22 cellular contexts compared by ENCODE assay signal in the genomic region with DNA sequence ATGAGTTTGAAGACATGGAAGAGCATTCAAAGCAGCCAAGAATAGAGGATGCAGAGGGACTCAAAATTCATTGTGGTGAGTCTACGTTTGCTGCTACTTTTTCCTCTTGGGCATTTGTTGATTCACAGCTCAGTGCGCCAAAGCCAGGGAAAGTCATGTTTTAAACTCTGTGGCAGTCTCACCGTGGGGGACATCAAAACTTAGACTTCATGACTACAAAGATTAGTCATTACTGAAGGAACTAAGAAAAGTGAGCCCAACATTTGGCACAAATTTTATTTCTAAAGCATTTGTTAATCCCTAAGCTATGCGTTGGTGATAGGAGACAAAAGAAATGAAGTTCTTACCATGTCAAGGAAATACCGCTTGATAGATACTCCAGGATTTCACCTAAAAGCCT.
A peak's percentile ranks its signal among the peaks of the same experiment; 100 is the strongest.
DNase-seq lines count a peak whose midpoint lies in the region; ATAC-seq and TF ChIP-seq lines count a peak whose summit lies in the region.
"Had no signal": no experiment of that assay in that cellular context is flagged by ENCODE, and none has a peak within 500 bp of the region (broad histone marks: within the 10 kb centered on the region; RNA-seq: fewer than 3 reads in every experiment).

No MANE protein-coding gene starts in this region.

- ATAC-seq in HG03159 (IDR thresholded peaks at IDR 0.05; ENCODE audit: unreplicated experiment): no peak
- ATAC-seq in GM19467 (IDR thresholded peaks at IDR 0.05; ENCODE audit: unreplicated experiment): no peak
- ATAC-seq in GM18858 (IDR thresholded peaks at IDR 0.05; ENCODE audit: unreplicated experiment): no peak
- ATAC-seq in HG02840 (IDR thresholded peaks at IDR 0.05; ENCODE audit: low FRiP score, unreplicated experiment): no peak
- ATAC-seq: activated CD8-positive, alpha-beta T cell treated with anti-CD3 and anti-CD28 coated beads, Interleukin-2, amount 10 ng/mL, durations not matched to agents 7 days and 5 days; activated naive CD4-positive, alpha-beta T cell treated with anti-CD3 and anti-CD28 coated beads, Interleukin-2, amount 50 U/mL, for 72 hours; CD8-positive, alpha-beta T cell had no signal

- no peak for TF ChIP-seq CTCF in cardiac fibroblast (IDR thresholded peaks at IDR 0.05; ENCODE audit: low read depth, low read length)

- H3K4me3 ChIP-seq in cardiac fibroblast (replicated peaks in 1 of 2; ENCODE audit: low read depth in 2 of 2, low read length in 2 of 2): no peak overlapping the region
- H3K4me3 ChIP-seq: cardiac muscle cell, dorsolateral prefrontal cortex, SJCRH30, suprapubic skin had no signal

- DNase-seq in AG20443 (ENCODE audit: low spot score) (peak; percentile 70), M059J (ENCODE audit: low read depth) (peak; percentile 96), cardiac fibroblast (ENCODE audit: low read depth in 2 of 2) (peak; percentile 69 to 92), kidney tubule cell (ENCODE audit: low spot score) (peak; percentile 85)
- DNase-seq: activated B cell treated with CpG ODN at 0.5 μM for 24 hours; activated CD8-positive, alpha-beta T cell treated with anti-CD3 and anti-CD28 coated beads, Interleukin-2, amount 10 ng/mL, durations not matched to agents 7 days and 5 days; activated T-cell treated with anti-CD3 and anti-CD28 coated beads, Interleukin-2, amount 50 U/mL, for 24 hours; CD8-positive, alpha-beta T cell; DMS79; dorsolateral prefrontal cortex; GOT3; head of caudate nucleus; NCI-H1417; NCI-H524 treated with DMSO at 0.1 percent for 48 hours; SJCRH30 had no signal
